Comparison of ENCODE assay signal across 8 cellular contexts in the genomic region with DNA sequence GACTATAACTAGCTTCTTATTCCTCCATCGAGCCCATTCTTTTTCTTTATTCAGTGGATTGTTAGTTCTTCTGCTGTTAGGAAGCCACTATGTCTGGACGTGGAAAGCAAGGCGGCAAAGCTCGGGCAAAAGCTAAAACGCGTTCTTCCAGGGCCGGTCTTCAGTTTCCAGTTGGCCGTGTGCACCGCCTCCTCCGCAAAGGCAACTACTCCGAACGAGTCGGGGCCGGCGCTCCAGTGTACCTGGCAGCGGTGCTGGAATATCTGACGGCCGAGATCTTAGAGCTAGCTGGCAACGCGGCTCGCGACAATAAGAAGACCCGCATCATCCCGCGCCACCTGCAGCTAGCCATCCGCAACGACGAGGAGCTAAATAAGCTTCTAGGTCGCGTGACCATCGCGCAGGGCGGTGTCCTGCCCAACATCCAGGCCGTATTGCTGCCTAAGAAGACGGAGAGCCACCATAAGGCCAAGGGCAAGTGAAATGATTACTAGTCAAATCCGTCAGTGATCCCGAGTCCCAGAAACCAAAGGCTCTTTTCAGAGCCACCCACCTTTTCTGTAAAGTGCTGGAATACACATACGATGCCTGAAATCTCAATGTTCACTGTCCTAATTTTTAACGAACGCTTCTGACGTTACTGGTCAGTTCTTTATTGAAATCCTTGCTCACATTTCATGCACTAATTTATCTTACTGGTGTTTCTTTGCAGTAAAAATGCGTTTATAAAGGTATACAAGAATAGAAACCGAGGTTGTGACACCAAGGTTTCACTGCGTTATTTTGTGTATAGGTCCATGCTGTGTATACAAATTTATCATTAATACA.
A peak's percentile ranks its signal among the peaks of the same experiment; 100 is the strongest.
DNase-seq lines count a peak whose midpoint lies in the region; ATAC-seq, FAIRE-seq and TF ChIP-seq lines count a peak whose summit lies in the region.

No MANE protein-coding gene starts in this region.

- DNase-seq in COLO668 (lab: John Stamatoyannopoulos, UW; ENCODE audit: unreplicated experiment): peak; percentile 84
- peak; percentile 97 for DNase-seq in MV-4-11 (lab: John Stamatoyannopoulos, UW)
- DNase-seq in UCSD-AML1 (lab: John Stamatoyannopoulos, UW; ENCODE audit: unreplicated experiment): peak; percentile 83
- DNase-seq in bronchial epithelial cell (ENCODE audit: low read depth): peak; percentile 33
- DNase-seq in left kidney (ENCODE audit: low read depth, low spot score): peak; percentile 94
- DNase-seq in stimulated activated CD4-positive, alpha-beta T cell treated with anti-CD3 and anti-CD28 coated beads, Interleukin-4, amount 100 ng/mL, for 4 hours: peak; percentile 55 to 71
- no peak for DNase-seq in HuH-7 (ENCODE audit: low spot score)

- H3K27me3 ChIP-seq in bronchial epithelial cell (ENCODE audit: control insufficient read depth, insufficient read depth, low read length): no peaks in the 10 kb centered on the region

- FAIRE-seq in bronchial epithelial cell (lab: Jason Lieb, UNC): no peak

- ATAC-seq in GM21423 (IDR thresholded peaks at IDR 0.05; ENCODE audit: unreplicated experiment): peak; percentile 38

- H3K4me3 ChIP-seq in bronchial epithelial cell (ENCODE audit: low read depth, low read length): peak overlapping the region; percentile 58

- no peaks in the 10 kb centered on the region for H3K36me3 ChIP-seq in bronchial epithelial cell (ENCODE audit: control insufficient read depth, insufficient read depth, low read length)

- TF ChIP-seq CTCF in bronchial epithelial cell (IDR thresholded peaks at IDR 0.05; ENCODE audit: insufficient read depth, low read length, severe bottlenecking): peak; percentile 59
